Comparison of ENCODE assay signal across 8 cellular contexts in the genomic region with DNA sequence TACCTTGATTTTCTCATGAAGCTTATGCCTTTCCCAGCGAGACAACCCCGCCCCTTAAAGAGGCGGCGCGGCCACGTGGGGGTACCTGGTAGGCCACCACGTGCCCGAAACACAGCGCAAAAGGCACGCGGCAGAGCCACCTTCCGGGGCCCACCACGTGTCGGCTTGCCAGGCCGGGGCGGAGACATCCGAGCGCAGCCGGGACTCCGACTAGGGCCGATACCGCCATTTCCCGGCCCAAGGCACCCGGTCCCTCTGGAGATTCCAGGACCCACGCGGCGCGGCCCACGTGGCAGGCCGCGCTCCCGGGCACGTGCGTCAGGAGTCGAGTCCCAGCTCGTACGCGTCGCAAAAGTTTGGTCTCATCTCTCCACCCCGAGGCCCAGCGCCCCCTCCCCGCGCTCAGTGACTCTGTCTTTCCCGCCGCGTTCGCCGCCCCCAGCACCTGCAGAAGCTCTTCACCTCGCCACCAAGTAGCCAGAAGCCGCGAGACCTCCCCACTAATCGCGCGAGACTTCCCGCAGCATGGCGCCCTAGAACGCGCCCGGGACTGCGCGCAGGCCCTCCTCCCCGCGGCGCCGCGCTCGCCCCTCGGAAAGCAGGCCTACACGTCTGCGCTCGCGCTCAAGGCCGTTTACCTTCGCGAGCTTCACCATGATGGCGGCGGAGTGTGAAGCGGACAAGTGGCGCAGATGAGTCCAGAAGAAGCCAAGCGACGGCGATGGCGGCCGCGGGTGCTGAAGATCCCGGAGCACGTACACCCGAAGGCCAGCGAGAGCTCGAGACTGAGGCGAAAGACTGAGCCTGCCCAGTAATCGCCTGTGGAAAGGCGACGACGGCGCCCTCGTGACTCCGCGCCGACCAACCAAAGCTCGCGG.
DNase-seq lines count a peak whose midpoint lies in the region; ATAC-seq lines count a peak whose summit lies in the region.

A gene with protein sequence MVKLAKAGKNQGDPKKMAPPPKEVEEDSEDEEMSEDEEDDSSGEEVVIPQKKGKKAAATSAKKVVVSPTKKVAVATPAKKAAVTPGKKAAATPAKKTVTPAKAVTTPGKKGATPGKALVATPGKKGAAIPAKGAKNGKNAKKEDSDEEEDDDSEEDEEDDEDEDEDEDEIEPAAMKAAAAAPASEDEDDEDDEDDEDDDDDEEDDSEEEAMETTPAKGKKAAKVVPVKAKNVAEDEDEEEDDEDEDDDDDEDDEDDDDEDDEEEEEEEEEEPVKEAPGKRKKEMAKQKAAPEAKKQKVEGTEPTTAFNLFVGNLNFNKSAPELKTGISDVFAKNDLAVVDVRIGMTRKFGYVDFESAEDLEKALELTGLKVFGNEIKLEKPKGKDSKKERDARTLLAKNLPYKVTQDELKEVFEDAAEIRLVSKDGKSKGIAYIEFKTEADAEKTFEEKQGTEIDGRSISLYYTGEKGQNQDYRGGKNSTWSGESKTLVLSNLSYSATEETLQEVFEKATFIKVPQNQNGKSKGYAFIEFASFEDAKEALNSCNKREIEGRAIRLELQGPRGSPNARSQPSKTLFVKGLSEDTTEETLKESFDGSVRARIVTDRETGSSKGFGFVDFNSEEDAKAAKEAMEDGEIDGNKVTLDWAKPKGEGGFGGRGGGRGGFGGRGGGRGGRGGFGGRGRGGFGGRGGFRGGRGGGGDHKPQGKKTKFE (minus strand): TSS at position 787 of the 878 bp plus-strand sequence. CDS start 131 bp downstream, at position 656.

- DNase-seq in ACHN (peak; percentile 98), NCI-H2227 (lab: John Stamatoyannopoulos, UW; ENCODE audit: unreplicated experiment) (peak; percentile 95), kidney glomerular epithelial cell (lab: John Stamatoyannopoulos, UW) (peak; percentile 86)
- DNase-seq in activated CD4-positive, CD25-positive, alpha-beta regulatory T cell (lab: John Stamatoyannopoulos, UW) = peak; percentile 67 to 85 (median 81)
- DNase-seq in central memory CD4-positive, alpha-beta T cell = peak; percentile 88
- DNase-seq in stimulated activated CD4-positive, alpha-beta T cell treated with anti-CD3 and anti-CD28 coated beads, Interleukin-1b, Interleukin-23, amount 100 ng/mL, for 48 hours = peak; percentile 87

- ATAC-seq in GM18873 (IDR thresholded peaks at IDR 0.05; ENCODE audit: low FRiP score, unreplicated experiment) (peak; percentile 82), HG03139 (IDR thresholded peaks at IDR 0.05; ENCODE audit: unreplicated experiment) (peak; percentile 90)

- in situ Hi-C loops in ACHN (cut with HindIII; ENCODE audit: low pct_ligation_motif_present, low pct_unique_long_range_greater_than_20kb, low sequenced_read_pairs) = no loop called here

Comparison
In these comparisons a context has a peak if more than half of its experiments do, and no peak if none do; other contexts are left out.
1. Peak in every context shown above with its lines: DNase-seq and ATAC-seq.